Comparison of ENCODE assay signal across 18 cellular contexts in the genomic region with DNA sequence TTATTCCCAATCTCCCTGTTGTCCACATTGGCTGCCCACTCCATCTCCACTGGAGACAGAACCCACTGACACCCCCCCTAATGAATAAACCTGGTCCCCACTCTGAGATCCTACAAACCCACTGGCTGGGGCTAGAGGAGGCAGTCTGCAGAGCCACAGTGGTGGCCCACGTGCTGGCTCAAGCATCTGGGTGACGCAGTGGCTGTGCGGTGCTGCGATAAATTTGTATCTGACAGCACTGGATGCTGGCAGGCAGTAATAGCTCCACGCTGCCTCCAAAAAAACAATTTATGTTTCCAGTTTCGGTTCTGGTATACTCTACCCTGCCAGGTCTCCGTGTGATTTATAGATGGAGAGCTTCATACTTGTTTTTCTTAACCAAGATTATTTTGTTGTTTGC.
DNase-seq lines count a peak whose midpoint lies in the region; ATAC-seq and TF ChIP-seq lines count a peak whose summit lies in the region.
"Had no signal": no experiment of that assay in that cellular context is flagged by ENCODE, and none has a peak within 500 bp of the region (broad histone marks: within the 10 kb centered on the region; RNA-seq: fewer than 3 reads in every experiment).

No MANE protein-coding gene starts in this region.

- no peaks in the 10 kb centered on the region for H3K36me3 ChIP-seq in BE2C
- H3K36me3 ChIP-seq: spleen had no signal

- intact Hi-C loops in posterior vena cava (cut with DNase I) = no loop called here

- DNase-seq in BE2C (peak; percentile 43), NCI-H82 (lab: John Stamatoyannopoulos, UW) (peak; percentile 79), fibroblast of the aortic adventitia (ENCODE audit: low read depth) (peak; percentile 44), posterior vena cava (ENCODE audit: low spot score) (peak; percentile 89), HPDE6-E6E7 (ENCODE audit: extremely low spot score) (no peak), T-helper 17 cell (no peak), NCI-H69 (lab: John Stamatoyannopoulos, UW) (no peak)
- no peak for DNase-seq in effector memory CD8-positive, alpha-beta T cell
- DNase-seq: activated CD4-positive, alpha-beta T cell treated with anti-CD3 and anti-CD28 coated beads, Interleukin-2, amount 10 ng/mL, durations not matched to agents 7 days and 5 days; activated CD8-positive, alpha-beta memory T cell treated with anti-CD3 and anti-CD28 coated beads, Interleukin-2, amount 50 U/mL, for 4 hours; activated effector memory CD4-positive, alpha-beta T cell treated with anti-CD3 and anti-CD28 coated beads, Interleukin-2, amount 50 U/mL, for 16 hours; CD4-positive, CD25-positive, alpha-beta regulatory T cell; effector memory CD4-positive, alpha-beta T cell; natural killer cell; NK-92 treated with Interleukin-12 subunit alpha and Interleukin-12 subunit beta, amount 100 ng/mL, for 24 hours; spleen had no signal

- H3K9me3 ChIP-seq in BE2C = no peaks in the 10 kb centered on the region
- H3K9me3 ChIP-seq in T-helper 17 cell (ENCODE audit: control insufficient read depth, low read length, poor library complexity, severe bottlenecking) = no peaks in the 10 kb centered on the region
- H3K9me3 ChIP-seq: spleen had no signal

- H3K27ac Mint-ChIP-seq in effector memory CD8-positive, alpha-beta T cell = no peak overlapping the region
- H3K27ac Mint-ChIP-seq in T-helper 17 cell = no peak overlapping the region
- H3K27ac Mint-ChIP-seq: activated CD4-positive, alpha-beta T cell treated with anti-CD3 and anti-CD28 coated beads, Interleukin-2, amount 10 ng/mL, durations not matched to agents 7 days and 5 days; CD4-positive, CD25-positive, alpha-beta regulatory T cell; memory B cell; natural killer cell had no signal

- peaks cover 48 to 61% of the 10 kb centered on the region in 2 donors for H3K27me3 Mint-ChIP-seq in effector memory CD8-positive, alpha-beta T cell
- H3K27me3 Mint-ChIP-seq in T-helper 17 cell = peaks cover 25% of the 10 kb centered on the region
- H3K27me3 Mint-ChIP-seq: activated CD4-positive, alpha-beta T cell treated with anti-CD3 and anti-CD28 coated beads, Interleukin-2, amount 10 ng/mL, durations not matched to agents 7 days and 5 days had no signal

- ATAC-seq in effector memory CD8-positive, alpha-beta T cell (replicated peaks) = no peak
- ATAC-seq in T-helper 17 cell = no peak
- ATAC-seq: HCT116, natural killer cell had no signal

- H3K4me3 Mint-ChIP-seq in effector memory CD8-positive, alpha-beta T cell = no peak overlapping the region
- no peak overlapping the region for H3K4me3 Mint-ChIP-seq in T-helper 17 cell
- H3K4me3 Mint-ChIP-seq: activated CD4-positive, alpha-beta T cell treated with anti-CD3 and anti-CD28 coated beads, Interleukin-2, amount 10 ng/mL, durations not matched to agents 7 days and 5 days; CD4-positive, CD25-positive, alpha-beta regulatory T cell; memory B cell; natural killer cell had no signal

- H3K4me3 ChIP-seq in BE2C (ENCODE audit: low read depth, low read length) (peak overlapping the region; percentile 15), fibroblast of the aortic adventitia (ENCODE audit: low read depth, low read length) (no peak overlapping the region)
- H3K4me3 ChIP-seq: spleen had no signal

- no peaks in the 10 kb centered on the region for H3K4me1 Mint-ChIP-seq in effector memory CD8-positive, alpha-beta T cell (ENCODE audit: low read depth in 2 of 2)
- H3K4me1 Mint-ChIP-seq in T-helper 17 cell = no peaks in the 10 kb centered on the region
- H3K4me1 Mint-ChIP-seq: CD4-positive, CD25-positive, alpha-beta regulatory T cell; memory B cell; natural killer cell had no signal

- H3K4me1 ChIP-seq in BE2C = peaks cover 3% of the 10 kb centered on the region; the same call in 1 of the 2 replicates
- H3K4me1 ChIP-seq: spleen had no signal

- no peaks in the 10 kb centered on the region for H3K9me3 Mint-ChIP-seq in effector memory CD8-positive, alpha-beta T cell
- H3K9me3 Mint-ChIP-seq: activated CD4-positive, alpha-beta T cell treated with anti-CD3 and anti-CD28 coated beads, Interleukin-2, amount 10 ng/mL, durations not matched to agents 7 days and 5 days; CD4-positive, CD25-positive, alpha-beta regulatory T cell; memory B cell; natural killer cell had no signal

- H3K27me3 ChIP-seq in BE2C = no peaks in the 10 kb centered on the region

- TF ChIP-seq CTCF in BE2C (IDR thresholded peaks at IDR 0.05; ENCODE audit: low read depth, low read length) = no peak
- no peak for TF ChIP-seq CTCF in fibroblast of the aortic adventitia (IDR thresholded peaks at IDR 0.05; ENCODE audit: insufficient read depth, low read length)

- no peaks in the 10 kb centered on the region for H3K36me3 Mint-ChIP-seq in effector memory CD8-positive, alpha-beta T cell (ENCODE audit: insufficient read depth)
- H3K36me3 Mint-ChIP-seq in T-helper 17 cell (ENCODE audit: low read depth) = no peaks in the 10 kb centered on the region
- H3K36me3 Mint-ChIP-seq: CD4-positive, CD25-positive, alpha-beta regulatory T cell; memory B cell; natural killer cell had no signal

Comparison
In these comparisons a context has a peak if more than half of its experiments do, and no peak if none do; other contexts are left out.
1. DNase-seq: peak in BE2C (single experiment), NCI-H82 (single experiment), fibroblast of the aortic adventitia (single experiment) and posterior vena cava (single experiment); none in HPDE6-E6E7 (single experiment), effector memory CD8-positive, alpha-beta T cell (0 of 3), T-helper 17 cell (0 of 3) and NCI-H69 (single experiment).